8 cellular contexts compared by ENCODE assay signal in the genomic region with DNA sequence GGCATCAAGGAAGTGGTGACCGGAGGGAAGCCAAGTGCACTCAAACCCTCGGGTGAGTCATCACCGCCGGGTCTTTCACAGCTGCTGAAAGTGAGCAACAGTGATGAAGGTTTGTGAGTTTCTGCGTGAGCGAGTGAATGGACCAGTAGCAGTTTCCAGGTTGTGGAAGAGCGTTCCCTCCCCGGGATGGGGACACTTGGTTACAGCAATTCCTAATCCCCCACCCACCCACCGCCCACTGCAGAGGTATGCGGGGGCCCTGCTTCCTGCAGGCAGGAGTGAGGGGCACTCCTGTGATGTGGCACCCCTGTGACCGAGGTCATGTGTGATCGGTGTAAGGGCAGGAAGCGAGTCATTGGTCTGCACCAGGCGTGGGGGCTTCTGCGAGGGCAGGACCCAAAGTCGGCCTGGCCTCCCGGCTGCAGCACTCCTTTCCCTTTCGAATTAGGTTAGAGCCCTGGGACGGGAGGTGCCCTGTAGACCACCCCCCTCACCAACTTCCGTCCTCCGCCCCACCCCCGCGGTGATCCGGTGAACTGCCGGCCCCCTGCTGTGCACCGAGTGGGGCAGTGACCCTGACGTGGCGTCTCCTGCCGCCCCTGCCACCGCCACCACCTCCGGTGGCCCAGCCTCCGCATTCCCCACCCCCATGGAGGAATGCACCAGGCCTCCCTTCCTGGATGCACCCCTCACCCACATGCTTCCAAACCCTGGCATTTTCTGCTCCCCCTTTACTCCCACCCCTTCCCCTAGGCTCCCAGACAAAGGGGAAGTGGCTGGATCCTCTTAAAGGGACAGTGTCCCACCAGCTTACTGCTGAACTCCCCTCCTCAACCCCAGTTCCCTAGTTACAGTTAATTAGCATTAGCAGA. TPM values are rescaled to one million over a fixed set of nuclear protein-coding genes. Genes with fewer than 3 reads are reported as not detected.
DNase-seq lines count a peak whose midpoint lies in the region; ATAC-seq and TF ChIP-seq lines count a peak whose summit lies in the region.

No MANE protein-coding gene starts in this region.

- POLR2A ChIA-PET in activated B cell treated with CpG ODN at 0.5 μM for 24 hours (lab: Charles Lee) = interaction anchor here (0.6 to 4.2 kb wide), 11 partner anchors 9 to 1953 kb away, joined by 3 to 59 read pairs (median 5); a partner anchor contains a TSS

- H3K4me1 ChIP-seq in HUES6 (ENCODE audit: control insufficient read depth, insufficient read depth, low read length) = peaks cover 34% of the 10 kb centered on the region

- H3K36me3 Mint-ChIP-seq in activated B cell treated with CpG ODN at 0.5 μM for 24 hours (ENCODE audit: low read depth) = peaks cover 25% of the 10 kb centered on the region
- peaks cover 17% of the 10 kb centered on the region for H3K36me3 Mint-ChIP-seq in central memory CD8-positive, alpha-beta T cell (ENCODE audit: insufficient read depth)

- intact Hi-C loops in activated B cell treated with CpG ODN at 0.5 μM for 24 hours (cut with micrococcal nuclease) = loop anchor here (1.0 kb wide), 2 partner anchors 11 to 26 kb away; a partner anchor contains a TSS

- peaks cover 47% of the 10 kb centered on the region for H3K4me1 Mint-ChIP-seq in activated B cell treated with CpG ODN at 0.5 μM for 24 hours
- H3K4me1 Mint-ChIP-seq in central memory CD8-positive, alpha-beta T cell = peaks cover 18% of the 10 kb centered on the region

- peak; percentile 85 for DNase-seq in CMK (ENCODE audit: low read depth)
- DNase-seq in activated B cell treated with CpG ODN at 0.5 μM for 24 hours = peak; percentile 46
- peak; percentile 47 to 64 for DNase-seq in central memory CD8-positive, alpha-beta T cell (ENCODE audit: low spot score in 2 of 2)
- peak; percentile 97 for DNase-seq in kidney tubule cell (ENCODE audit: low spot score)
- DNase-seq in stimulated activated CD4-positive, alpha-beta T cell treated with anti-CD3 and anti-CD28 coated beads, Interleukin-2, amount 100 ng/mL, for 24 hours = peak; percentile 78 to 80
- no peak for DNase-seq in SHP77 (lab: John Stamatoyannopoulos, UW)

- peaks cover 2% of the 10 kb centered on the region for H3K9me3 Mint-ChIP-seq in activated B cell treated with CpG ODN at 0.5 μM for 24 hours
- no peaks in the 10 kb centered on the region for H3K9me3 Mint-ChIP-seq in central memory CD8-positive, alpha-beta T cell

- H3K27me3 ChIP-seq in HUES6 (ENCODE audit: control insufficient read depth, insufficient read depth, low read length) = no peaks in the 10 kb centered on the region

- ATAC-seq in GM21360 (IDR thresholded peaks at IDR 0.05; ENCODE audit: unreplicated experiment) (peak; percentile 46), activated B cell treated with CpG ODN at 0.5 μM for 24 hours (ENCODE audit: low read depth) (peak; percentile 72)
- peak; percentile 85 for ATAC-seq in central memory CD8-positive, alpha-beta T cell (replicated peaks; ENCODE audit: extremely low read depth, poor library complexity, severe bottlenecking)

- H3K4me3 ChIP-seq in HUES6 (ENCODE audit: low read depth, low read length) = peak overlapping the region; percentile 40

- H3K4me3 Mint-ChIP-seq in activated B cell treated with CpG ODN at 0.5 μM for 24 hours = peak overlapping the region; percentile 90
- peak overlapping the region; percentile 90 for H3K4me3 Mint-ChIP-seq in central memory CD8-positive, alpha-beta T cell

- peak overlapping the region; percentile 67; the same call in 1 of the 2 replicates for H3K27ac ChIP-seq in HUES6 (ENCODE audit: low read depth, low read length)

- CTCF ChIA-PET in activated B cell treated with CpG ODN at 0.5 μM for 24 hours (lab: Charles Lee) = interaction anchor here (1.0 kb wide), 1 partner anchor 112 kb away, joined by 3 read pairs; no protein-coding TSS in a partner anchor

- H3K27ac Mint-ChIP-seq in activated B cell treated with CpG ODN at 0.5 μM for 24 hours = peak overlapping the region; percentile 95
- H3K27ac Mint-ChIP-seq in central memory CD8-positive, alpha-beta T cell (ENCODE audit: low read depth) = peak overlapping the region; percentile 94

- no peak for TF ChIP-seq CTCF in activated B cell treated with CpG ODN at 0.5 μM for 24 hours (IDR thresholded peaks at IDR 0.05)

- H3K9ac ChIP-seq in HUES6 (ENCODE audit: low read length) = peak overlapping the region; percentile 72

- no peaks in the 10 kb centered on the region for H3K27me3 Mint-ChIP-seq in activated B cell treated with CpG ODN at 0.5 μM for 24 hours
- no peaks in the 10 kb centered on the region for H3K27me3 Mint-ChIP-seq in central memory CD8-positive, alpha-beta T cell

- peaks cover 41% of the 10 kb centered on the region for H3K36me3 ChIP-seq in HUES6 (ENCODE audit: control insufficient read depth, insufficient read depth, low read length)

- H3K9me3 ChIP-seq in HUES6 (ENCODE audit: control insufficient read depth, insufficient read depth, low read depth, low read length) = peaks cover 12% of the 10 kb centered on the region

RNA-seq across cellular contexts. Expression of a gene that starts 10.9 kb away (rescaled TPM):
- total RNA-seq in activated B cell treated with CpG ODN at 0.5 μM for 24 hours = 59.6 and 62.7 TPM in 2 replicates

Comparison
In these comparisons a context has a peak if more than half of its experiments do, and no peak if none do; other contexts are left out.
1. DNase-seq: peak in CMK (single experiment), activated B cell treated with CpG ODN at 0.5 μM for 24 hours (single experiment), central memory CD8-positive, alpha-beta T cell (2 of 2), kidney tubule cell (single experiment) and stimulated activated CD4-positive, alpha-beta T cell treated with anti-CD3 and anti-CD28 coated beads, Interleukin-2, amount 100 ng/mL, for 24 hours (2 of 2); none in SHP77 (0 of 2).
2. Peak in every context shown above with its lines, with median percentiles within 50 percentile points of each other: ATAC-seq.